8 cellular contexts compared by ENCODE assay signal in the genomic region with DNA sequence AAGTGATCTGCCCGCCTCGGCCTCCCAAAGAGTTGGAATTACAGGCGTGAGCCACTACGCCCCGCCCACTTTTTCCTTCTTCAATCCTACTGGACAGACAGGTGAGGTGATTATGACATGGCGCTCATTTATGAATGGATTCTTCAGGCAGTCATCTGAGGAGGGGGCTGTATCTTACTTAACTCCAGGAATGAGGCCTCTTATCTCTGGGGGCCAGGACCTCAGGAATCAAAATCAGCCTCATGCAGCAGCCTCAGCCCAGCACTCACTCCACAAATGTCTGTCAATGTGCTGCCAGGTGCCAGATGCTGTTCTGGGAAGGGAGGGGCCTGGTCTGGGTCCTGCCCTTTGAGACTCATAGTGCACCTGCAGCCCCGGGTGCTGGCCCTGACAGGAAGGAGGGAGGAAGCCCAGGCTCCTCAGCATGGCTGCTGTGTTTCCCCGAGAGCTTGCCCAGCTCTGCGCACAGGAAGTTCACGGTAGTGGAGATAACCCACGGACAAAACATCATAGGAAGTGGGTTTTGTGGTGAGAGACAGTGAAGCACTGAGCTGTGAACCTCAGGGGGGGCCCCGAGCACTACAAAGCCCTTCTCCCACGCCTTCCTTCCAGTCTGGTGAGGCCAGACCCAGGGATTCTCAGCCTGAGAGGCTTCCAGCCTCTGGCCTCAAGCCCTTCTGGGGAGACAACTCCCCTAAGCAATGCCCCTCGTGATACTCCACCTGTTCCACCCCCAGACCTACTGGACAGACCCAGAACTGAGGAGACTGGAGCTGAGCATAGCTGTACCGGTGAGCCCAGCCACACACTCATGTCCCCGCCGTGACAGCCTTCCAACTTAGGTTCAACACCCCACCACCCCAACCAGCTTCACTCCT. TPM values are rescaled to one million over a fixed set of nuclear protein-coding genes. Genes with fewer than 3 reads are reported as not detected.
DNase-seq lines count a peak whose midpoint lies in the region; ATAC-seq and TF ChIP-seq lines count a peak whose summit lies in the region.

No MANE protein-coding gene starts in this region.

- H2AFZ ChIP-seq in PC-3 (ENCODE audit: low read length) = no peak overlapping the region

- peaks cover 14% of the 10 kb centered on the region for H3K79me2 ChIP-seq in PC-3 (ENCODE audit: low read length)

- peak overlapping the region; percentile 80 to 93 (median 92) for H3K4me2 ChIP-seq in BLaER1 treated with 17β-estradiol and CSF1 and Interleukin-3, amounts not matched to agents 10 nM and 100 nM
- no peak overlapping the region for H3K4me2 ChIP-seq in PC-3 (ENCODE audit: low read length)

- peaks cover 12% of the 10 kb centered on the region for H3F3A ChIP-seq in PC-3 (ENCODE audit: low read length, unreplicated experiment)

- CTCF ChIA-PET in PC-3 (lab: Charles Lee) = interaction anchor here (0.5 kb wide), 1 partner anchor 50 kb away, joined by 3 read pairs; no protein-coding TSS in a partner anchor

- ATAC-seq in HG03354 (IDR thresholded peaks at IDR 0.05; ENCODE audit: poor library complexity, severe bottlenecking, unreplicated experiment) (peak; percentile 98), left lobe of liver (no peak), PC-3 (no peak)

- POLR2A ChIA-PET in PC-3 (lab: Charles Lee; ENCODE audit: unreplicated experiment) = no interaction called here

- H3K9me3 ChIP-seq in BLaER1 treated with 17β-estradiol and CSF1 and Interleukin-3, amounts not matched to agents 10 nM and 100 nM (replicated peaks in 1 of 11) = peaks cover 0 to 14% (median 0%) of the 10 kb centered on the region in 11 experiments; a peak in 6 of 22 replicates
- no peaks in the 10 kb centered on the region for H3K9me3 ChIP-seq in PC-3 (ENCODE audit: low read length)

- H3K36me3 ChIP-seq in BLaER1 treated with 17β-estradiol and CSF1 and Interleukin-3, amounts not matched to agents 10 nM and 100 nM = no peaks in the 10 kb centered on the region
- peaks cover 45% of the 10 kb centered on the region for H3K36me3 ChIP-seq in PC-3 (ENCODE audit: low read depth, low read length)

- H3K9me2 ChIP-seq in PC-3 (replicated peaks; ENCODE audit: low read length) = no peaks in the 10 kb centered on the region

- peaks cover 47 to 91% (median 74%) of the 10 kb centered on the region in 11 experiments for H3K27me3 ChIP-seq in BLaER1 treated with 17β-estradiol and CSF1 and Interleukin-3, amounts not matched to agents 10 nM and 100 nM
- no peaks in the 10 kb centered on the region for H3K27me3 ChIP-seq in PC-3 (ENCODE audit: low read length)

- BruUV-seq in PC-3 (replicated peaks; lab: Mats Ljungman, UMichigan) = no TSS peak

- H3K4me1 ChIP-seq in BLaER1 treated with 17β-estradiol and CSF1 and Interleukin-3, amounts not matched to agents 10 nM and 100 nM = peaks cover 28 to 64% (median 44%) of the 10 kb centered on the region in 10 experiments
- peaks cover 42% of the 10 kb centered on the region for H3K4me1 ChIP-seq in PC-3 (ENCODE audit: insufficient read depth, low read length)

- H3K9ac ChIP-seq in BLaER1 treated with 17β-estradiol and CSF1 and Interleukin-3, amounts not matched to agents 10 nM and 100 nM = peak overlapping the region in 4 of 11 experiments; percentile 32 to 48 (median 38); a peak in 8 of 22 replicates
- no peak overlapping the region for H3K9ac ChIP-seq in PC-3 (ENCODE audit: low read length)

- intact Hi-C loops in PC-3 (cut with micrococcal nuclease) = no loop called here

- no peak for TF ChIP-seq CTCF in PC-3 (conservative IDR thresholded peaks at IDR 0.05; ENCODE audit: low read depth, low read length)

- peaks cover 0 to 50% (median 18%) of the 10 kb centered on the region in 11 experiments; a peak in 10 of 22 replicates for H4K20me1 ChIP-seq in BLaER1 treated with 17β-estradiol and CSF1 and Interleukin-3, amounts not matched to agents 10 nM and 100 nM
- no peaks in the 10 kb centered on the region for H4K20me1 ChIP-seq in PC-3 (ENCODE audit: low read length)

- peak overlapping the region in 5 of 10 experiments; percentile 21 to 32 (median 28); a peak in 9 of 20 replicates for H3K4me3 ChIP-seq in BLaER1 treated with 17β-estradiol and CSF1 and Interleukin-3, amounts not matched to agents 10 nM and 100 nM
- no peak overlapping the region for H3K4me3 ChIP-seq in PC-3 (ENCODE audit: low read length)

- DNase-seq in GM19240 (ENCODE audit: insufficient read length, low spot score) = peak; percentile 100
- peak; percentile 58 for DNase-seq in SIG-M5 (lab: John Stamatoyannopoulos, UW)
- DNase-seq in activated effector memory CD4-positive, alpha-beta T cell treated with Interleukin-2 at 50 U/mL for 16 hours = peak; percentile 81
- peak; percentile 51 for DNase-seq in left lobe of liver (ENCODE audit: low spot score)
- peak; percentile 59 to 71 for DNase-seq in stimulated activated CD8-positive, alpha-beta memory T cell treated with anti-CD3 and anti-CD28 coated beads, Interleukin-4, amount 100 ng/mL, for 1 hour (ENCODE audit: low read depth in 2 of 2, low spot score in 1 of 2)
- DNase-seq in PC-3 = no peak

- peak overlapping the region in 10 of 11 experiments; percentile 13 to 69 (median 30); a peak in 15 of 22 replicates for H3K27ac ChIP-seq in BLaER1 treated with 17β-estradiol and CSF1 and Interleukin-3, amounts not matched to agents 10 nM and 100 nM
- no peak overlapping the region for H3K27ac ChIP-seq in PC-3 (ENCODE audit: low read length)

RNA-seq across cellular contexts. Expression of a gene that starts 22.3 kb away (rescaled TPM):
- 1.7 TPM for total RNA-seq in left lobe of liver
- 93.4 and 101 TPM in 2 replicates for total RNA-seq in PC-3 (2014; rRNA removed)

RNA-seq across cellular contexts. Expression of a gene that starts 22.4 kb away (rescaled TPM):
- not detected for total RNA-seq in left lobe of liver
- total RNA-seq in PC-3 (2014; rRNA removed) = not detected in 2 replicates

RNA-seq across cellular contexts. Expression of a gene that starts 44.9 kb away (rescaled TPM):
- total RNA-seq in left lobe of liver (2.7 TPM), PC-3 (2014; rRNA removed) (not detected in 2 replicates)

RNA-seq across cellular contexts. Expression of a gene that starts 55.8 kb away (rescaled TPM):
- total RNA-seq in left lobe of liver (0.35 TPM), PC-3 (2014; rRNA removed) (3.3 and 4.2 TPM in 2 replicates)

Comparison
In these comparisons a context has a peak if more than half of its experiments do, and no peak if none do; other contexts are left out.
1. RNA of a gene that starts 22.3 kb away (total RNA-seq): 93.4 to 101 TPM in PC-3; 1.7 TPM in left lobe of liver (single experiment); every median in the first group is over 10 times any median in the second.